ENCODE assay signal across 1 cellular context in genomic region chr1:17440074-17440826, GRCh38.
TF ChIP-seq lines count a peak whose summit lies in the region.

No MANE protein-coding gene starts in this region.

TF ChIP-seq in SK-N-SH, 30 proteins besides CTCF, POLR2A, EP300 and RAD21 (continued from another document):
- no peak for TF ChIP-seq MXI1 (IDR thresholded peaks at IDR 0.05; ENCODE audit: low read depth, low read length)
- no peak for TF ChIP-seq RCOR1 (IDR thresholded peaks at IDR 0.05; ENCODE audit: low read length)
- TF ChIP-seq GATA2 (CRISPR knock-in tag; IDR thresholded peaks at IDR 0.05): no peak
- no peak for TF ChIP-seq TCF12 (IDR thresholded peaks at IDR 0.05)
- TF ChIP-seq PBX3 (IDR thresholded peaks at IDR 0.05): no peak
- TF ChIP-seq RFX5 (IDR thresholded peaks at IDR 0.05; ENCODE audit: low read length): no peak
- TF ChIP-seq POLR2AphosphoS5 (IDR thresholded peaks at IDR 0.05; ENCODE audit: low read depth, low read length): no peak
- TF ChIP-seq SMC3 (IDR thresholded peaks at IDR 0.05; ENCODE audit: low read depth, low read length): no peak
